ENCODE assay signal across 9 cellular contexts in the genomic region with DNA sequence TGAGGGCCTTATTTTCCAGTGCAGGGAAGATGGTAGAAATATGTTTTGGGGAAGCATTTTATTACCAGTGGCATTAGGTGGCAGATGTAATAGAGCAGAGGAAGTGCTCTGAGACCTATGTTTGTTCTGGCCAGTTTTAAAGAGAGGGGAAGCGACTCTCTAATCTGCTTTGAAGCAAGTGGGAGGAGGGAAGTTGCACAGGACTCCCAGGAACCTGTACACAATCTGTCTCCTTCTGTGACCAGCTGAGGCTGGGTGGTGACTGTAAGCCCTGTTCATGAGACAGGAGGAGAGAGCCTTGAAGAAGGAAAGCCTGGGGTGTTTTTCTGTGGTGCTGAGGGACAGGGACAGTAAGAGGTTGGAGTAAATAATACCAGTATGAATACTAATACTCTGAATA.
DNase-seq lines count a peak whose midpoint lies in the region; ATAC-seq and TF ChIP-seq lines count a peak whose summit lies in the region.
"Had no signal": no experiment of that assay in that cellular context is flagged by ENCODE, and none has a peak within 500 bp of the region (broad histone marks: within the 10 kb centered on the region; RNA-seq: fewer than 3 reads in every experiment).

No MANE protein-coding gene starts in this region.

- peaks cover 7% of the 10 kb centered on the region for H3K9me3 Mint-ChIP-seq in glutamatergic neuron (ENCODE audit: unreplicated experiment)

- no peak for TF ChIP-seq POLR2A in gastrocnemius medialis (IDR thresholded peaks at IDR 0.05)
- TF ChIP-seq POLR2A in GM18505 (IDR thresholded peaks at IDR 0.05; ENCODE audit: borderline replicate concordance, extremely low read depth, insufficient read depth, insufficient read length) = no peak

- no peaks in the 10 kb centered on the region for H3K9me2 ChIP-seq in OCI-LY1 (ENCODE audit: low read depth, low read length)

- peak in 1 of 2 donors; percentile 13 for ATAC-seq in gastrocnemius medialis
- no peak for ATAC-seq in GM18505 (IDR thresholded peaks at IDR 0.05; ENCODE audit: unreplicated experiment)

- H3K36me3 ChIP-seq in OCI-LY1 (ENCODE audit: insufficient read depth, low read length) (no peaks in the 10 kb centered on the region), gastrocnemius medialis (no peaks in the 10 kb centered on the region)

- H2AFZ ChIP-seq in OCI-LY1 (ENCODE audit: low read length) = no peak overlapping the region

- peak overlapping the region; percentile 46 for H3K9ac ChIP-seq in OCI-LY1 (ENCODE audit: low read length)

- in situ Hi-C loops in gastrocnemius medialis (cut with MboI; ENCODE audit: low sequenced_read_pairs in 4 of 4) = loop anchor here in 1 of 4 donors (25.0 kb wide), 1 partner anchor 477 kb away; a partner anchor contains a TSS

- peak overlapping the region; percentile 47 for H3K4me2 ChIP-seq in OCI-LY1 (ENCODE audit: low read length)

- no peaks in the 10 kb centered on the region for H3K27me3 ChIP-seq in OCI-LY1 (ENCODE audit: insufficient read depth, low read length)
- H3K27me3 ChIP-seq in gastrocnemius medialis = no peaks in the 10 kb centered on the region

- H3K36me3 Mint-ChIP-seq in glutamatergic neuron (ENCODE audit: unreplicated experiment) = no peaks in the 10 kb centered on the region

- peaks cover 6% of the 10 kb centered on the region for H3K27me3 Mint-ChIP-seq in glutamatergic neuron (ENCODE audit: unreplicated experiment)

- H3K27ac Mint-ChIP-seq in glutamatergic neuron (ENCODE audit: unreplicated experiment) = peak overlapping the region; percentile 63

- intact Hi-C loops in gastrocnemius medialis (cut with DNase I; ENCODE audit: low total_unique reads) = no loop called here

- H3F3A ChIP-seq in OCI-LY1 (ENCODE audit: insufficient read depth, low read length) = no peaks in the 10 kb centered on the region; the same call in 1 of the 2 replicates

- no peaks in the 10 kb centered on the region for H3K9me3 ChIP-seq in OCI-LY1 (ENCODE audit: low read length)
- H3K9me3 ChIP-seq in gastrocnemius medialis = no peaks in the 10 kb centered on the region

- DNase-seq in GDM1 (lab: John Stamatoyannopoulos, UW) = peak; percentile 2
- DNase-seq in glutamatergic neuron = no peak
- DNase-seq in gastrocnemius medialis = no peak
- no peak for DNase-seq in ecto neural progenitor cell (ENCODE audit: low spot score)
- no peak for DNase-seq in inferior parietal cortex (ENCODE audit: extremely low spot score)
- no peak for DNase-seq in mesenteric fat pad (ENCODE audit: low spot score)
- DNase-seq: NCI-H1417 treated with DMSO at 0.1 percent for 48 hours had no signal

- TF ChIP-seq CTCF in OCI-LY1 (IDR thresholded peaks at IDR 0.05; ENCODE audit: low read length) (no peak), glutamatergic neuron (IDR thresholded peaks at IDR 0.05; ENCODE audit: partially characterized antibody, unreplicated experiment) (no peak), gastrocnemius medialis (IDR thresholded peaks at IDR 0.05 in 4 of 5, conservative IDR thresholded peaks at IDR 0.05 in 1 of 5) (no peak)

- H3K27ac ChIP-seq in OCI-LY1 (ENCODE audit: low read depth, low read length, poor library complexity, severe bottlenecking) (peak overlapping the region; percentile 92), gastrocnemius medialis (peak overlapping the region; percentile 91 to 97 (median 93))

- H3K4me3 Mint-ChIP-seq in glutamatergic neuron (ENCODE audit: unreplicated experiment) = no peak overlapping the region

- H4K20me1 ChIP-seq in OCI-LY1 (ENCODE audit: insufficient read depth, low read length) = no peaks in the 10 kb centered on the region

- H3K4me1 ChIP-seq in OCI-LY1 (ENCODE audit: insufficient read depth, low read length, severe bottlenecking) (peaks cover 71% of the 10 kb centered on the region), gastrocnemius medialis (peaks cover 39 to 46% of the 10 kb centered on the region in 2 donors)

- H3K4me3 ChIP-seq in OCI-LY1 (ENCODE audit: low read depth, low read length, poor library complexity, severe bottlenecking) (peak overlapping the region; percentile 18), gastrocnemius medialis (no peak overlapping the region)

- no peaks in the 10 kb centered on the region for H3K79me2 ChIP-seq in OCI-LY1 (ENCODE audit: insufficient read depth, low read length)

- H3K4me1 Mint-ChIP-seq in glutamatergic neuron (ENCODE audit: low read depth, unreplicated experiment) = peaks cover 10% of the 10 kb centered on the region
